Comparison of ENCODE assay signal across 15 cellular contexts in the genomic region with DNA sequence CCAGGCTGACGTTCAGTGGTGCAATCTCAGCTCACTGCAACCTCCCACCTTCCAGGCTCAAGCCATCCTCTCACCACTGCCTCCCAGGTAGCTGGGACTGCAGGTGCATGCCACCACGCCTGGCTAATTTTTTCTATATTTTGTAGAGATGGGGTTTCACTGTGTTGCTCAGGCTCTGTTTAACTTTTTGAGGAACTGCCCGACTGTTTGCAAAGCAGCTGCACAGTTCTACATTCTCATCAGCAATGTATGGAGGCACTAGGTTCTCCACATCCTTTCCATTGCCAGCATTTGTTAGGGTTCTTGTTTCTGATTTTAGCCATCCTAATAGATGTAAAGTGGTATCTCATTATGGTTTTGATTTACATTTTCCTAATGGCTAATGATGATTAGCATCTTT. TPM values are rescaled to one million over a fixed set of nuclear protein-coding genes. Genes with fewer than 3 reads are reported as not detected.
DNase-seq lines count a peak whose midpoint lies in the region; ATAC-seq, FAIRE-seq and TF ChIP-seq lines count a peak whose summit lies in the region.
"Had no signal": no experiment of that assay in that cellular context is flagged by ENCODE, and none has a peak within 500 bp of the region (broad histone marks: within the 10 kb centered on the region; RNA-seq: fewer than 3 reads in every experiment).

No MANE protein-coding gene starts in this region.

- intact Hi-C loops in OCI-LY7 (cut with micrococcal nuclease; ENCODE audit: unreplicated experiment): no loop called here
- intact Hi-C loops in HepG2 (cut with micrococcal nuclease; ENCODE audit: unreplicated experiment): no loop called here
- intact Hi-C loops in gastrocnemius medialis (cut with DNase I; ENCODE audit: low total_unique reads): loop anchor here (10.0 kb wide), 1 partner anchor 516 kb away; a partner anchor contains a TSS
- intact Hi-C loops in activated T-helper 2 cell treated with anti-CD3 and anti-CD28 coated beads, Interferon-gamma antibody, Interleukin-2, Interleukin-4, amounts not matched to agents 10 μg/mL and 5 μg/mL and 100 μg/mL, durations not matched to agents 14 hours and 24 hours and 36 hours (cut with micrococcal nuclease): loop anchor here (10.0 kb wide), 1 partner anchor 276 kb away; a partner anchor contains a TSS

- no peaks in the 10 kb centered on the region for H3K9me2 ChIP-seq in OCI-LY7 (ENCODE audit: insufficient read depth, low read length)
- H3K9me2 ChIP-seq: SK-N-SH had no signal

- ATAC-seq in HepG2 (no peak), gastrocnemius medialis (no peak)
- ATAC-seq in activated T-cell treated with anti-CD3 and anti-CD28 coated beads, Interleukin-2, amount 50 U/mL, for 4 hours: no peak

- TF ChIP-seq RAD21 in HepG2 (CRISPR knock-in tag; IDR thresholded peaks at IDR 0.05): no peak

- peaks cover 9% of the 10 kb centered on the region for H3K4me1 ChIP-seq in OCI-LY7 (ENCODE audit: insufficient read depth, low read length, poor library complexity, severe bottlenecking)
- peaks cover 71% of the 10 kb centered on the region for H3K4me1 ChIP-seq in HepG2 (ENCODE audit: insufficient read depth, low read length)
- H3K4me1 ChIP-seq in gastrocnemius medialis: peaks cover 90 to 95% of the 10 kb centered on the region in 2 donors

- H3K4me3 ChIP-seq in OCI-LY7 (ENCODE audit: low read depth, low read length, poor library complexity, severe bottlenecking) (no peak overlapping the region), HepG2 (replicated peaks in 1 of 3; ENCODE audit: insufficient read depth in 1 of 3, low read depth in 2 of 3, low read length in 3 of 3) (no peak overlapping the region), gastrocnemius medialis (no peak overlapping the region)

- TF ChIP-seq EP300 in HepG2 (IDR thresholded peaks at IDR 0.05; ENCODE audit: low read depth in 2 of 2, low read length in 2 of 2): no peak
- TF ChIP-seq EP300 in HepG2 (CRISPR knock-in tag; IDR thresholded peaks at IDR 0.05; ENCODE audit: borderline replicate concordance): no peak

- H2AFZ ChIP-seq in OCI-LY7 (ENCODE audit: low read length) (no peak overlapping the region), HepG2 (ENCODE audit: low read length) (no peak overlapping the region)

- H3K27me3 Mint-ChIP-seq in mesothelial cell of epicardium (ENCODE audit: low read depth): no peaks in the 10 kb centered on the region
- H3K27me3 Mint-ChIP-seq in activated T-helper 2 cell treated with anti-CD3 and anti-CD28 coated beads, Interferon-gamma antibody, Interleukin-2, Interleukin-4, amounts not matched to agents 10 μg/mL and 5 μg/mL and 100 μg/mL, durations not matched to agents 14 hours and 24 hours and 36 hours (ENCODE audit: low read depth): no peaks in the 10 kb centered on the region
- H3K27me3 Mint-ChIP-seq in activated T-cell treated with anti-CD3 and anti-CD28 coated beads, Interleukin-2, amount 50 U/mL, for 4 hours (ENCODE audit: low read depth): no peaks in the 10 kb centered on the region

- WGBS in HepG2 (ENCODE audit: low lambda C conversion rate): 92% methylated on average over 3 of the region's 3 CpGs

- no peak for TF ChIP-seq CTCF in OCI-LY7 (conservative IDR thresholded peaks at IDR 0.05; ENCODE audit: low read length)
- TF ChIP-seq CTCF in HepG2 (CRISPR knock-in tag; IDR thresholded peaks at IDR 0.05): no peak
- no peak for TF ChIP-seq CTCF in gastrocnemius medialis (IDR thresholded peaks at IDR 0.05 in 4 of 5, conservative IDR thresholded peaks at IDR 0.05 in 1 of 5)
- TF ChIP-seq CTCF in mesothelial cell of epicardium (IDR thresholded peaks at IDR 0.05; ENCODE audit: unreplicated experiment): no peak

- no peaks in the 10 kb centered on the region for H3K27me3 ChIP-seq in HepG2 (ENCODE audit: control insufficient read depth in 1 of 2, insufficient read depth in 2 of 2, low read length in 2 of 2)
- no peaks in the 10 kb centered on the region for H3K27me3 ChIP-seq in gastrocnemius medialis
- H3K27me3 ChIP-seq: BE2C had no signal

- FAIRE-seq in GM12891 (lab: Jason Lieb, UNC) (peak; percentile 31), HepG2 (lab: Jason Lieb, UNC) (no peak)
- FAIRE-seq: GM18507 had no signal

- no peak overlapping the region for H3K9ac ChIP-seq in HepG2 (ENCODE audit: insufficient read depth, low read depth, low read length)
- H3K9ac ChIP-seq: SK-N-SH had no signal

- H4K20me1 ChIP-seq in OCI-LY7 (ENCODE audit: insufficient read depth, low read length) (peaks cover 41% of the 10 kb centered on the region), HepG2 (ENCODE audit: insufficient read depth, low read length) (peaks cover 64% of the 10 kb centered on the region)

- TF ChIP-seq POLR2A in GM12891 (IDR thresholded peaks at IDR 0.05; ENCODE audit: low read depth, low read length): no peak
- TF ChIP-seq POLR2A in HepG2 (IDR thresholded peaks at IDR 0.05; ENCODE audit: insufficient read depth in 1 of 2, low read depth in 2 of 2, low read length in 2 of 2): no peak
- TF ChIP-seq POLR2A in gastrocnemius medialis (IDR thresholded peaks at IDR 0.05): no peak

- no peak overlapping the region for H3K27ac Mint-ChIP-seq in mesothelial cell of epicardium
- H3K27ac Mint-ChIP-seq in activated T-helper 2 cell treated with anti-CD3 and anti-CD28 coated beads, Interferon-gamma antibody, Interleukin-2, Interleukin-4, amounts not matched to agents 10 μg/mL and 5 μg/mL and 100 μg/mL, durations not matched to agents 14 hours and 24 hours and 36 hours: no peak overlapping the region

- DNase-seq in GM12891 (ENCODE audit: insufficient read length, low spot score) (no peak), OCI-LY7 (ENCODE audit: low spot score) (peak; percentile 19), HepG2 (ENCODE audit: low spot score) (no peak), gastrocnemius medialis (no peak), mesothelial cell of epicardium (ENCODE audit: low spot score in 2 of 2, unreplicated experiment in 2 of 2) (no peak)
- DNase-seq in activated T-helper 2 cell treated with anti-CD3 and anti-CD28 coated beads, Interferon-gamma antibody, Interleukin-2, Interleukin-4, amounts not matched to agents 10 μg/mL and 5 μg/mL and 100 μg/mL, durations not matched to agents 14 hours and 24 hours and 36 hours (ENCODE audit: low spot score): no peak
- DNase-seq in activated T-cell treated with anti-CD3 and anti-CD28 coated beads, Interleukin-2, amount 50 U/mL, for 4 hours: no peak
- DNase-seq: BE2C, DMS153, H7, NCI-H1048, NCI-H1694, NCI-H69, SK-N-SH had no signal

- peaks cover 78% of the 10 kb centered on the region for H3K36me3 ChIP-seq in OCI-LY7 (ENCODE audit: insufficient read depth, low read length)
- peaks cover 4 to 33% of the 10 kb centered on the region in 2 experiments; a peak in 4 of 5 replicates for H3K36me3 ChIP-seq in HepG2 (replicated peaks in 1 of 2; ENCODE audit: control insufficient read depth in 1 of 2, insufficient read depth in 2 of 2, low read length in 2 of 2)
- H3K36me3 ChIP-seq in gastrocnemius medialis: peaks cover 0 to under 1% of the 10 kb centered on the region in 2 donors

- POLR2A ChIA-PET in OCI-LY7 (lab: Charles Lee) (interaction anchor here (0.8 kb wide), 1 partner anchor 12 kb away, joined by 3 read pairs; no protein-coding TSS in a partner anchor), HepG2 (lab: Yijun Ruan, JAX) (interaction anchor here (1.6 kb wide), 1 partner anchor 9 kb away, joined by 3 read pairs; no protein-coding TSS in a partner anchor)

- BruUV-seq in OCI-LY7 (replicated peaks; lab: Mats Ljungman, UMichigan) (no TSS peak), HepG2 (replicated peaks; lab: Mats Ljungman, UMichigan) (no TSS peak)

- H3K27ac ChIP-seq in OCI-LY7 (ENCODE audit: low read depth, low read length, poor library complexity, severe bottlenecking) (no peak overlapping the region), HepG2 (ENCODE audit: extremely low read length, insufficient read depth, low read length) (no peak overlapping the region), gastrocnemius medialis (peak overlapping the region in 3 of 4 donors; percentile 73 to 94 (median 76))

- CTCF ChIA-PET in OCI-LY7 (lab: Charles Lee; ENCODE audit: unreplicated experiment) (no interaction called here), HepG2 (lab: Yijun Ruan, JAX; ENCODE audit: low intra/inter-chr PET ratio, low total read pairs) (no interaction called here)

- H3K4me1 Mint-ChIP-seq in mesothelial cell of epicardium: peaks cover 29% of the 10 kb centered on the region
- H3K4me1 Mint-ChIP-seq in activated T-helper 2 cell treated with anti-CD3 and anti-CD28 coated beads, Interferon-gamma antibody, Interleukin-2, Interleukin-4, amounts not matched to agents 10 μg/mL and 5 μg/mL and 100 μg/mL, durations not matched to agents 14 hours and 24 hours and 36 hours (ENCODE audit: low read depth): peaks cover 37% of the 10 kb centered on the region
- peaks cover 91% of the 10 kb centered on the region for H3K4me1 Mint-ChIP-seq in activated T-cell treated with anti-CD3 and anti-CD28 coated beads, Interleukin-2, amount 50 U/mL, for 4 hours (ENCODE audit: low read depth)

- H3K4me2 ChIP-seq in OCI-LY7 (ENCODE audit: low read length): no peak overlapping the region
- H3K4me2 ChIP-seq in HepG2 (ENCODE audit: low read depth, low read length): no peak overlapping the region
- H3K4me2 ChIP-seq: SK-N-SH had no signal

- no peaks in the 10 kb centered on the region for H3K9me3 Mint-ChIP-seq in mesothelial cell of epicardium
- no peaks in the 10 kb centered on the region for H3K9me3 Mint-ChIP-seq in activated T-helper 2 cell treated with anti-CD3 and anti-CD28 coated beads, Interferon-gamma antibody, Interleukin-2, Interleukin-4, amounts not matched to agents 10 μg/mL and 5 μg/mL and 100 μg/mL, durations not matched to agents 14 hours and 24 hours and 36 hours
- H3K9me3 Mint-ChIP-seq in activated T-cell treated with anti-CD3 and anti-CD28 coated beads, Interleukin-2, amount 50 U/mL, for 4 hours: no peaks in the 10 kb centered on the region

- H3K4me3 Mint-ChIP-seq in mesothelial cell of epicardium: no peak overlapping the region
- no peak overlapping the region for H3K4me3 Mint-ChIP-seq in activated T-helper 2 cell treated with anti-CD3 and anti-CD28 coated beads, Interferon-gamma antibody, Interleukin-2, Interleukin-4, amounts not matched to agents 10 μg/mL and 5 μg/mL and 100 μg/mL, durations not matched to agents 14 hours and 24 hours and 36 hours (ENCODE audit: low read depth)
- no peak overlapping the region for H3K4me3 Mint-ChIP-seq in activated T-cell treated with anti-CD3 and anti-CD28 coated beads, Interleukin-2, amount 50 U/mL, for 4 hours

- H3K9me3 ChIP-seq in OCI-LY7 (ENCODE audit: low read length) (no peaks in the 10 kb centered on the region; the same call in 1 of the 2 replicates), HepG2 (ENCODE audit: low read length) (no peaks in the 10 kb centered on the region), gastrocnemius medialis (no peaks in the 10 kb centered on the region)
- H3K9me3 ChIP-seq: BE2C, SK-N-SH had no signal

- in situ Hi-C loops in HepG2 (cut with HindIII; ENCODE audit: extremely low pct_ligation_motif_present, low pct_unique_long_range_greater_than_20kb) (no loop called here), gastrocnemius medialis (cut with MboI; ENCODE audit: low sequenced_read_pairs in 4 of 4) (no loop called here)

- H3K36me3 Mint-ChIP-seq in mesothelial cell of epicardium: peaks cover 3% of the 10 kb centered on the region
- peaks cover 38% of the 10 kb centered on the region for H3K36me3 Mint-ChIP-seq in activated T-helper 2 cell treated with anti-CD3 and anti-CD28 coated beads, Interferon-gamma antibody, Interleukin-2, Interleukin-4, amounts not matched to agents 10 μg/mL and 5 μg/mL and 100 μg/mL, durations not matched to agents 14 hours and 24 hours and 36 hours (ENCODE audit: low read depth)
- H3K36me3 Mint-ChIP-seq in activated T-cell treated with anti-CD3 and anti-CD28 coated beads, Interleukin-2, amount 50 U/mL, for 4 hours (ENCODE audit: insufficient read depth): peaks cover 15% of the 10 kb centered on the region

- H3K79me2 ChIP-seq in OCI-LY7 (ENCODE audit: insufficient read depth, low read depth, low read length) (peaks cover 97% of the 10 kb centered on the region), HepG2 (ENCODE audit: insufficient read depth, low read length) (peaks cover 100% of the 10 kb centered on the region)

RNA-seq across cellular contexts. Expression of a gene that starts 9.4 kb away (rescaled TPM):
- 9.6 TPM for polyA plus RNA-seq in GM12891 (2012; ENCODE audit: low read depth, missing spikeins)
- total RNA-seq in OCI-LY7 (2014; rRNA removed; shearing (Covaris generic)): 38.1 and 45.2 TPM in 2 replicates
- total RNA-seq in OCI-LY7 (2022) (60.3 and 64.3 TPM in 2 replicates), HepG2 (2016; rRNA removed; fragmentation: Illumina TruSeq; extraction: Trizol) (26.7 and 30.9 TPM in 2 replicates), gastrocnemius medialis (10 to 100 TPM; 16.9 to 26.0 (median 23.1) TPM), mesothelial cell of epicardium (77.3 to 89.7 TPM (median 82.1 TPM) in 3 replicates)
- 6.9 and 8.1 TPM in 2 replicates for total RNA-seq in HepG2 (2016; cell fraction: cytosol; rRNA removed; fragmentation: Illumina TruSeq; extraction: Trizol; ENCODE audit: low read depth)
- total RNA-seq in HepG2 (2016; cell fraction: insoluble cytoplasmic fraction; rRNA removed; fragmentation: Illumina TruSeq; extraction: Trizol): 24.9 and 33.4 TPM in 2 replicates
- total RNA-seq in HepG2 (2016; cell fraction: membrane; rRNA removed; fragmentation: Illumina TruSeq; extraction: Trizol): 10.5 and 13.0 TPM in 2 replicates
- 75.1 and 92.8 TPM in 2 replicates for total RNA-seq in HepG2 (2016; cell fraction: nucleus; rRNA removed; fragmentation: Illumina TruSeq; extraction: Trizol)
- polyA plus RNA-seq in HepG2 (2011; rRNA removed): 43.6 and 49.2 TPM in 2 replicates
- polyA plus RNA-seq in HepG2 (2011; cell fraction: cytosol; rRNA removed): 25.1 and 25.7 TPM in 2 replicates
- polyA plus RNA-seq in HepG2 (2011; cell fraction: nucleus; rRNA removed): 154 and 160 TPM in 2 replicates
- 30.0 and 33.6 TPM in 2 replicates for polyA plus RNA-seq in HepG2 (2012)
- polyA plus RNA-seq in HepG2 (2016; cell fraction: cytosol; fragmentation: Illumina TruSeq; extraction: Trizol; ENCODE audit: low read depth): 0.53 and 1.5 TPM in 2 replicates
- polyA plus RNA-seq in HepG2 (2016; cell fraction: insoluble cytoplasmic fraction; fragmentation: Illumina TruSeq; extraction: Trizol; ENCODE audit: low read depth): 17.2 and 18.0 TPM in 2 replicates
- polyA plus RNA-seq in HepG2 (2016; cell fraction: membrane; fragmentation: Illumina TruSeq; extraction: Trizol; ENCODE audit: low read depth): 1.1 and 1.6 TPM in 2 replicates
- 103 and 113 TPM in 2 replicates for polyA plus RNA-seq in HepG2 (2016; cell fraction: nucleus; fragmentation: Illumina TruSeq; extraction: Trizol; ENCODE audit: insufficient read depth, low read depth)
- 70.9 TPM in 2 replicates for polyA minus RNA-seq in HepG2 (2011; rRNA and poly(A)+ RNA removed; ENCODE audit: low replicate concordance)
- polyA minus RNA-seq in HepG2 (2011; cell fraction: cytosol; rRNA and poly(A)+ RNA removed): 19.3 and 29.4 TPM in 2 replicates
- polyA minus RNA-seq in HepG2 (2011; cell fraction: nucleus; rRNA and poly(A)+ RNA removed): 205 and 259 TPM in 2 replicates
- 47.3 and 50.3 TPM in 2 replicates for total RNA-seq in activated T-helper 2 cell treated with anti-CD3 and anti-CD28 coated beads, Interferon-gamma antibody, Interleukin-2, Interleukin-4, amounts not matched to agents 10 μg/mL and 5 μg/mL and 100 μg/mL, durations not matched to agents 14 hours and 24 hours and 36 hours
- 10 to 100 TPM; 39.3 to 53.8 (median 43.8) TPM for total RNA-seq in activated T-cell treated with anti-CD3 and anti-CD28 coated beads, Interleukin-2, amount 50 U/mL, for 4 hours

Comparison
In these comparisons a context has a peak if more than half of its experiments do, and no peak if none do; other contexts are left out.
1. H3K27ac ChIP-seq: peak in gastrocnemius medialis (3 of 4); none in OCI-LY7 (single experiment) and HepG2 (single experiment).
2. intact Hi-C loops: an anchor here in gastrocnemius medialis (10.0 kb wide) and activated T-helper 2 cell treated with anti-CD3 and anti-CD28 coated beads, Interferon-gamma antibody, Interleukin-2, Interleukin-4, amounts not matched to agents 10 μg/mL and 5 μg/mL and 100 μg/mL, durations not matched to agents 14 hours and 24 hours and 36 hours (10.0 kb wide); none called in OCI-LY7 and HepG2.